8 cellular contexts compared by ENCODE assay signal in the genomic region with DNA sequence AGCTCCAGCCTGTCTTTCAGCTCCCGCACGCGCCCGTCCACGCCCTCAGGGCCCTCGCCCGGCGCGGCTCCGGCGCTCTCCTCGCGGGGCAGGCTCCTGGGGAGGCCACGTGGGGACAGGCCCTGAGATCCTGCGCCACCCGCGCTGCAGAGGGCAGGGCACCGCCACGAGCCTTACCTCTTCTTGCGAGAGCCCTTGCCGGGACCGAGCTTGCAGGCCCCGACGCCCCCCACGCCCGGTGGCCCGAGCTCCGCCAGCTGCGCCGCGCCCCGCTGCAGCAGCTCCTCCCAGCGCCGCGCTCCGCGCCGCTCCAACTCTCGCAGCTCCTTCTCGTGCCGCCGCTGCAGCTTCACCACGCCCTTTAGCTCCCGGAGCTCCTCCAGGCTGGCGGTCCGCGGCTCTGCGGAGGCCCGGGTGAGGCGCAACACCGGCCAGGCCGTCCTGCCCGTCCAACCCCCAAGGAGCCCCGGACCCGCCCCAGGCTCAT. TPM values are rescaled to one million over a fixed set of nuclear protein-coding genes. Genes with fewer than 3 reads are reported as not detected.
DNase-seq lines count a peak whose midpoint lies in the region; ATAC-seq and TF ChIP-seq lines count a peak whose summit lies in the region.

No MANE protein-coding gene starts in this region.

- DNase-seq in LoVo (ENCODE audit: low spot score) (peak; percentile 75), cardiac fibroblast (ENCODE audit: low read depth in 2 of 2) (peak; percentile 61 to 64), left kidney (ENCODE audit: low read depth, low spot score) (peak; percentile 87), NCI-H2081 (lab: John Stamatoyannopoulos, UW) (no peak), mesenteric fat pad (ENCODE audit: low spot score) (no peak)
- DNase-seq in activated T-cell treated with anti-CD3 and anti-CD28 coated beads, Interleukin-2, amount 50 U/mL, for 1 hour, result no peak

- H3K27ac ChIP-seq in 22Rv1, result no peak overlapping the region

- peak overlapping the region; percentile 23 to 24 for H3K4me3 ChIP-seq in cardiac fibroblast (replicated peaks in 1 of 2; ENCODE audit: low read depth in 2 of 2, low read length in 2 of 2)

- ATAC-seq in activated CD4-positive, CD25-positive, alpha-beta regulatory T cell treated with anti-CD3 and anti-CD28 coated beads, Interleukin-2, amount 50 U/mL, for 24 hours, result no peak

- TF ChIP-seq CTCF in 22Rv1 (IDR thresholded peaks at IDR 0.05) (peak; percentile 18; the same call in 1 of the 2 replicates), cardiac fibroblast (IDR thresholded peaks at IDR 0.05; ENCODE audit: low read depth, low read length) (no peak)

RNA-seq across cellular contexts. Expression of a gene that starts 8.3 kb away (rescaled TPM):
- total RNA-seq in mesenteric fat pad, result not detected

RNA-seq across cellular contexts. Expression of a gene that starts 16.6 kb away (rescaled TPM):
- 31.9 TPM for total RNA-seq in mesenteric fat pad

RNA-seq across cellular contexts. Expression of a gene that starts 32.4 kb away (rescaled TPM):
- 27.9 TPM for total RNA-seq in mesenteric fat pad

RNA-seq across cellular contexts. Expression of a gene that starts 49.6 kb away (rescaled TPM):
- total RNA-seq in mesenteric fat pad, result 10.6 TPM

RNA-seq across cellular contexts. Expression of a gene that starts 52.3 kb away (rescaled TPM):
- 0.26 TPM for total RNA-seq in mesenteric fat pad

Comparison
In these comparisons a context has a peak if more than half of its experiments do, and no peak if none do; other contexts are left out.
1. DNase-seq: peak in LoVo (single experiment), cardiac fibroblast (2 of 2) and left kidney (single experiment); none in NCI-H2081 (0 of 2), mesenteric fat pad (single experiment) and activated T-cell treated with anti-CD3 and anti-CD28 coated beads, Interleukin-2, amount 50 U/mL, for 1 hour (single experiment).